In the genomic region with DNA sequence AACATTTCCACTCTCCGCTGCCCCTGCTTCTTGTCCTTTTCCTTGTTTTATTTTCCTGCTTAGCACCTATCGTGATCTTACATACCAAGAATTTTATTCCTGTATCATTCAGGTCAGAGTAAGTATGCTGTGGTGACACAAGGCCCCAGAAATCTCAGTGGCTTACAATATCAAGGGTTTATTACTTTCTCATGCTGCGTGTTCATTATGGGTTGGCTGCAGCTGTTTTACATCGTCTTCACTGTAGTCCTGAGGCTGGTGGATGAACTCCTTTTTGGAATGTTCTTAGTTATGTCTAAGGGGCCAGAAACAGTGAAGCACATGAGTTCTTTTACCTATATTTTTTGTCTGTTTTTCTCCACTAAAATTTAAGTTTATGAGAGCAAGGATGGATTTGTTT, we compare ENCODE assay signal across 17 cellular contexts.
"Had no signal": no experiment of that assay in that cellular context is flagged by ENCODE, and none has a peak within 500 bp of the region (broad histone marks: within the 10 kb centered on the region; RNA-seq: fewer than 3 reads in every experiment).

No MANE protein-coding gene starts in this region.

- H3K4me1 ChIP-seq: foreskin keratinocyte, left ventricle myocardium inferior, lower lobe of right lung, stomach, transverse colon had no signal

- FAIRE-seq: keratinocyte, small intestine had no signal

- H3K4me1 Mint-ChIP-seq: immature natural killer cell, memory B cell had no signal

- H3K9me3 ChIP-seq: left ventricle myocardium inferior, lower lobe of right lung, neutrophil, stomach, thoracic aorta, transverse colon had no signal

- H3K27me3 Mint-ChIP-seq: dendritic cell treated with granulocyte-macrophage colony-stimulating factor and Interleukin-4, amounts not matched to agents 40 ng/mL and 50 ng/mL, for 4 days; memory B cell had no signal

- H3K27me3 ChIP-seq: foreskin keratinocyte, neutrophil, stomach, transverse colon had no signal

- H3K9me3 Mint-ChIP-seq: dendritic cell treated with granulocyte-macrophage colony-stimulating factor and Interleukin-4, amounts not matched to agents 40 ng/mL and 50 ng/mL, for 4 days; immature natural killer cell; memory B cell; naive thymus-derived CD8-positive, alpha-beta T cell had no signal

- H3K27ac Mint-ChIP-seq: dendritic cell treated with granulocyte-macrophage colony-stimulating factor and Interleukin-4, amounts not matched to agents 40 ng/mL and 50 ng/mL, for 4 days; immature natural killer cell; memory B cell; naive thymus-derived CD8-positive, alpha-beta T cell had no signal

- H3K36me3 ChIP-seq: thoracic aorta had no signal

- H3K27ac ChIP-seq: foreskin keratinocyte, left ventricle myocardium inferior, lower lobe of right lung, neutrophil, stomach, thoracic aorta, transverse colon had no signal

- H3K4me3 Mint-ChIP-seq: dendritic cell treated with granulocyte-macrophage colony-stimulating factor and Interleukin-4, amounts not matched to agents 40 ng/mL and 50 ng/mL, for 4 days; immature natural killer cell; memory B cell; naive thymus-derived CD8-positive, alpha-beta T cell had no signal

- H3K4me3 ChIP-seq: left ventricle myocardium inferior, lower lobe of right lung, stomach, thoracic aorta, transverse colon had no signal

- H3K36me3 Mint-ChIP-seq: naive thymus-derived CD8-positive, alpha-beta T cell had no signal

- DNase-seq: foreskin keratinocyte; immature natural killer cell; left ventricle myocardium inferior; lower lobe of right lung; naive thymus-derived CD8-positive, alpha-beta T cell; posterior cingulate gyrus; small intestine; stimulated activated CD4-positive, alpha-beta T cell treated with anti-CD3 and anti-CD28 coated beads, Interleukin-12 subunit alpha, Interleukin-12 subunit beta, amount 100 ng/mL, for 4 hours; stimulated activated naive CD4-positive, alpha-beta T cell; stomach; substantia nigra; transverse colon had no signal
